In the genomic region with DNA sequence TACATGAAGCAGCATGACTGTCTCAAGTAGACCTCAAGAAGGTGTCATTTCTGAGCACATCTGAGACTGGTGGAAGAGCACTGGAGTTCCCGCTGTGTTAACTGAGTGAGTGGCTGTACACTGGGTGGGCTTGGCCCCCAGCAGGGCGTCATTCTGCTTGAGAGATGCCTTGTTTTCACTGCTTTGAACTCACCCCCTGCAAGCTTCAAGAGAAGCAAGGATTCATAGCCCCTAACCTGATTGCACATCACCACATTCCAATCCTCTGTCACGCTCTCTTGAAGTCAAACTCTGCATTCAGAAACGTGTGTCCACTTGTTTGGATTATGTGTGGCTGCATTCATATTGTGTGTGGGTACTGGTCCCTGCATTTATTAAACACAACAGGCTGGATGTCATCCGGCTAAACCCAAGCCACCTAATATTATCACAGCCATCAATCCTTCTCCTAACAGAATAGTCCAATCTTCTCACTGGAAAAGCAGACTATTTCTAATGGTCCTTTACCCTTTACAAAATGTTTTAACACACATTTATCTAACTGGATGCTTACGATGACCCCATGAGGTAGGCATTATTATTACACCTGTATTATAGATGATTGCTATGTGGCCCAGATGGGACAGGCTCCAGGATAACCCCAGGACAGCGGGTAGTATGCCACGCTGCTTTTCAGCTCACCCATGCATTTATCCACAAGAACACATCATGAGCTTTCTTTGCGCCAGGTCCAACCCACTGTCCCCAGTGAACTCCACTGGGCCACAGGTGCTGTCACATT, we compare ENCODE assay signal across 17 cellular contexts.
DNase-seq lines count a peak whose midpoint lies in the region; ATAC-seq and TF ChIP-seq lines count a peak whose summit lies in the region.
"Had no signal": no experiment of that assay in that cellular context is flagged by ENCODE, and none has a peak within 500 bp of the region (broad histone marks: within the 10 kb centered on the region; RNA-seq: fewer than 3 reads in every experiment).

No MANE protein-coding gene starts in this region.

- no peak for TF ChIP-seq POLR2A in sigmoid colon (IDR thresholded peaks at IDR 0.05)

- H3K9ac ChIP-seq in OCI-LY1 (ENCODE audit: low read length) = no peak overlapping the region

- no peak overlapping the region for H3K4me2 ChIP-seq in OCI-LY1 (ENCODE audit: low read length)

- no peaks in the 10 kb centered on the region for H3K9me3 ChIP-seq in OCI-LY1 (ENCODE audit: low read length)
- H3K9me3 ChIP-seq in sigmoid colon = no peaks in the 10 kb centered on the region
- H3K9me3 ChIP-seq: transverse colon had no signal

- no peaks in the 10 kb centered on the region for H3K9me3 Mint-ChIP-seq in endothelial cell (ENCODE audit: unreplicated experiment)

- H3K27me3 ChIP-seq in OCI-LY1 (ENCODE audit: insufficient read depth, low read length) (no peaks in the 10 kb centered on the region), sigmoid colon (no peaks in the 10 kb centered on the region)
- H3K27me3 ChIP-seq: cardiac muscle cell, transverse colon had no signal

- H3K27ac ChIP-seq in OCI-LY1 (ENCODE audit: low read depth, low read length, poor library complexity, severe bottlenecking) (no peak overlapping the region), sigmoid colon (peak overlapping the region; percentile 50 to 83 (median 76))
- H3K27ac ChIP-seq: 22Rv1, cardiac muscle cell had no signal

- H3K9me2 ChIP-seq in OCI-LY1 (ENCODE audit: low read depth, low read length) = no peaks in the 10 kb centered on the region

- H3K36me3 ChIP-seq in OCI-LY1 (ENCODE audit: insufficient read depth, low read length) (peaks cover 55% of the 10 kb centered on the region), sigmoid colon (peaks cover 11 to 49% (median 22%) of the 10 kb centered on the region in 4 donors)

- H3F3A ChIP-seq in OCI-LY1 (ENCODE audit: insufficient read depth, low read length) = no peaks in the 10 kb centered on the region

- no peaks in the 10 kb centered on the region for H3K4me1 Mint-ChIP-seq in endothelial cell (ENCODE audit: unreplicated experiment)

- peak; percentile 14 for DNase-seq in DMS 273 (lab: John Stamatoyannopoulos, UW; ENCODE audit: unreplicated experiment)
- no peak for DNase-seq in DMS 273 treated with DMSO at 0.1 percent for 48 hours (lab: John Stamatoyannopoulos, UW)
- DNase-seq in endothelial cell (ENCODE audit: low spot score) = no peak
- DNase-seq in sigmoid colon = no peak
- DNase-seq in activated CD4-positive, alpha-beta T cell treated with anti-CD3 and anti-CD28 coated beads for 1 hour = no peak
- DNase-seq: activated effector memory CD4-positive, alpha-beta T cell treated with Interleukin-2 at 50 U/mL for 16 hours; DMS153; erythroblast; KBM-7; NCI-H2029 treated with DMSO at 0.1 percent for 48 hours; transverse colon had no signal

- H3K4me3 ChIP-seq in OCI-LY1 (ENCODE audit: low read depth, low read length, poor library complexity, severe bottlenecking) (no peak overlapping the region), sigmoid colon (no peak overlapping the region)
- H3K4me3 ChIP-seq: cardiac muscle cell, skin epidermis, transverse colon had no signal

- H3K27ac Mint-ChIP-seq in endothelial cell (ENCODE audit: unreplicated experiment) = no peak overlapping the region

- no peak overlapping the region for H3K4me3 Mint-ChIP-seq in endothelial cell (ENCODE audit: unreplicated experiment)

- no peak for TF ChIP-seq EP300 in sigmoid colon (IDR thresholded peaks at IDR 0.05)

- intact Hi-C loops in sigmoid colon (cut with DNase I) = no loop called here

- H3K4me1 ChIP-seq in OCI-LY1 (ENCODE audit: insufficient read depth, low read length, severe bottlenecking) (no peaks in the 10 kb centered on the region), sigmoid colon (peaks cover 0 to 30% (median 25%) of the 10 kb centered on the region in 4 donors)

- no peak overlapping the region for H2AFZ ChIP-seq in OCI-LY1 (ENCODE audit: low read length)

- no peaks in the 10 kb centered on the region for H3K79me2 ChIP-seq in OCI-LY1 (ENCODE audit: insufficient read depth, low read length)

- H4K20me1 ChIP-seq in OCI-LY1 (ENCODE audit: insufficient read depth, low read length) = no peaks in the 10 kb centered on the region

- WGBS in sigmoid colon, 2 donors = 88 to 93% methylated on average over 9 of the region's 9 CpGs

- H3K36me3 Mint-ChIP-seq in endothelial cell (ENCODE audit: low read depth, unreplicated experiment) = peaks cover 10% of the 10 kb centered on the region

- no peaks in the 10 kb centered on the region for H3K27me3 Mint-ChIP-seq in endothelial cell (ENCODE audit: unreplicated experiment)

- TF ChIP-seq CTCF in OCI-LY1 (IDR thresholded peaks at IDR 0.05; ENCODE audit: low read length) (peak; percentile 24; the same call in 1 of the 2 replicates), endothelial cell (IDR thresholded peaks at IDR 0.05; ENCODE audit: unreplicated experiment) (peak; percentile 18), sigmoid colon (IDR thresholded peaks at IDR 0.05) (no peak)

- no peak for ATAC-seq in HG03280 (IDR thresholded peaks at IDR 0.05; ENCODE audit: unreplicated experiment)
- no peak for ATAC-seq in GM21723 (IDR thresholded peaks at IDR 0.05; ENCODE audit: unreplicated experiment)

Comparison
In these comparisons a context has a peak if more than half of its experiments do, and no peak if none do; other contexts are left out.
1. CTCF ChIP-seq: peak in OCI-LY1 (single experiment) and endothelial cell (single experiment); none in sigmoid colon (0 of 4).